In the genomic region with DNA sequence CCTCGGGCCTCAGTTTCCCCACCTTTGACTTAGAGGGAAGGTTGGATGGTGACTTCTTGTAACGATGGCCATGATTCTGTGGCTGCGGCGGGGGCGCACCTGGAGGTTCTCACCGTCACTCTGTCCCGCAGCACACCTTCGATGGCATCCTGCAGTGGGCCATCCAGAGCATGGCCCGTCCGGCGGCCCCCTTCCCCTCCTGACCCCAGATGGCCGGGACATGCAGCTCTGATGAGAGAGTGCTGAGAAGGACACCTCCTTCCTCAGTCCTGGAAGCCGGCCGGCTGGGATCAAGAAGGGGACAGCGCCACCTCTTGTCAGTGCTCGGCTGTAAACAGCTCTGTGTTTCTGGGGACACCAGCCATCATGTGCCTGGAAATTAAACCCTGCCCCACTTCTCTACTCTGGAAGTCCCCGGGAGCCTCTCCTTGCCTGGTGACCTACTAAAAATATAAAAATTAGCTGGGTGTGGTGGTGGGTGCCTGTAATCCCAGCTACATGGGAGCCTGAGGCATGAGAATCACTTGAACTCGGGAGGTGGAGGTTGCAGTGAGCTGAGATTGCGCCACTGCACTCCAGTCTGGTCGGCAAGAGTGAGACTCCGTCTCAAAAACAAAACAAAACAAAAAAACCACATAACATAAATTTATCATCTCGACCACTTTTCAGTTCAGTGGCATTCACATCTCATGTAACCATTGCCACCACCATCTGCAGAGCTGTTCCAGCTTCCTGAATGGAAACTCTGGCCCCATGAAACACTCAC, we compare ENCODE assay signal across 9 cellular contexts. TPM values are rescaled to one million over a fixed set of nuclear protein-coding genes. Genes with fewer than 3 reads are reported as not detected.
A peak's percentile ranks its signal among the peaks of the same experiment; 100 is the strongest.
DNase-seq lines count a peak whose midpoint lies in the region; ATAC-seq and TF ChIP-seq lines count a peak whose summit lies in the region.
"Had no signal": no experiment of that assay in that cellular context is flagged by ENCODE, and none has a peak within 500 bp of the region (broad histone marks: within the 10 kb centered on the region; RNA-seq: fewer than 3 reads in every experiment).

No MANE protein-coding gene starts in this region.

- TF ChIP-seq POLR2A in vagina (IDR thresholded peaks at IDR 0.05) = no peak

- no peaks in the 10 kb centered on the region for H3K9me3 ChIP-seq in cardiac muscle cell (ENCODE audit: low read depth)
- H3K9me3 ChIP-seq in psoas muscle = no peaks in the 10 kb centered on the region
- no peaks in the 10 kb centered on the region for H3K9me3 ChIP-seq in vagina

- H3K4me1 Mint-ChIP-seq in T-cell = peaks cover 46 to 56% (median 48%) of the 10 kb centered on the region in 3 donors
- peaks cover 46% of the 10 kb centered on the region for H3K4me1 Mint-ChIP-seq in activated naive CD8-positive, alpha-beta T cell treated with anti-CD3 and anti-CD28 coated beads, Interleukin-2, amount 50 U/mL, for 24 hours

- peaks cover 6% of the 10 kb centered on the region for H3K4me1 ChIP-seq in cardiac muscle cell (ENCODE audit: low read depth)
- peaks cover 32% of the 10 kb centered on the region for H3K4me1 ChIP-seq in psoas muscle
- peaks cover 64% of the 10 kb centered on the region for H3K4me1 ChIP-seq in vagina

- H3K4me3 Mint-ChIP-seq in T-cell = peak overlapping the region; percentile 31 to 81 (median 51)
- peak overlapping the region; percentile 21 for H3K4me3 Mint-ChIP-seq in activated naive CD8-positive, alpha-beta T cell treated with anti-CD3 and anti-CD28 coated beads, Interleukin-2, amount 50 U/mL, for 24 hours

- DNase-seq in NCI-H1417 treated with DMSO at 0.1 percent for 48 hours (lab: John Stamatoyannopoulos, UW) (peak; percentile 23), T-cell (peak; percentile 40 to 77 (median 63)), cardiac muscle cell (ENCODE audit: low read depth in 1 of 2, low spot score in 1 of 2) (peak; percentile 85 to 90), psoas muscle (peak; percentile 85 to 89), vagina (ENCODE audit: extremely low spot score in 2 of 2) (no peak)
- DNase-seq in activated naive CD8-positive, alpha-beta T cell treated with anti-CD3 and anti-CD28 coated beads, Interleukin-2, amount 50 U/mL, for 24 hours = peak; percentile 82

- H3K36me3 Mint-ChIP-seq in T-cell = no peaks in the 10 kb centered on the region
- H3K36me3 Mint-ChIP-seq in activated naive CD8-positive, alpha-beta T cell treated with anti-CD3 and anti-CD28 coated beads, Interleukin-2, amount 50 U/mL, for 24 hours (ENCODE audit: low read depth) = peaks cover 2% of the 10 kb centered on the region

- ATAC-seq in T-cell (replicated peaks in 1 of 4) (peak; percentile 24 to 59 (median 28)), psoas muscle (peak; percentile 62 to 80 (median 75)), HG03280 (IDR thresholded peaks at IDR 0.05; ENCODE audit: unreplicated experiment) (no peak)
- peak; percentile 55 for ATAC-seq in activated naive CD8-positive, alpha-beta T cell treated with anti-CD3 and anti-CD28 coated beads, Interleukin-2, amount 50 U/mL, for 24 hours

- intact Hi-C loops in psoas muscle (cut with DNase I) (no loop called here), vagina (cut with DNase I) (no loop called here)

- TF ChIP-seq CTCF in GM12874 (IDR thresholded peaks at IDR 0.05; ENCODE audit: insufficient read depth, low read depth, low read length) (peak; percentile 87), cardiac muscle cell (IDR thresholded peaks at IDR 0.05; ENCODE audit: low read depth, low read length) (peak; percentile 81), psoas muscle (IDR thresholded peaks at IDR 0.05) (peak; percentile 70), vagina (IDR thresholded peaks at IDR 0.05) (peak; percentile 53 to 88 (median 72))

- CTCF ChIA-PET in T-cell (lab: Charles Lee) = interaction anchor here (0.7 kb wide), 3 partner anchors 11 to 220 kb away, joined by 3 read pairs; no protein-coding TSS in a partner anchor

- H3K9me3 Mint-ChIP-seq in T-cell = no peaks in the 10 kb centered on the region
- no peaks in the 10 kb centered on the region for H3K9me3 Mint-ChIP-seq in activated naive CD8-positive, alpha-beta T cell treated with anti-CD3 and anti-CD28 coated beads, Interleukin-2, amount 50 U/mL, for 24 hours

- H3K27ac Mint-ChIP-seq in T-cell = peak overlapping the region; percentile 67 to 74
- peak overlapping the region; percentile 67 for H3K27ac Mint-ChIP-seq in activated naive CD8-positive, alpha-beta T cell treated with anti-CD3 and anti-CD28 coated beads, Interleukin-2, amount 50 U/mL, for 24 hours

- H3K27ac ChIP-seq in cardiac muscle cell (no peak overlapping the region), psoas muscle (no peak overlapping the region), vagina (peak overlapping the region; percentile 15)

- H3K36me3 ChIP-seq in cardiac muscle cell (no peaks in the 10 kb centered on the region), psoas muscle (ENCODE audit: insufficient read depth in 1 of 2, low read depth in 1 of 2) (no peaks in the 10 kb centered on the region), vagina (no peaks in the 10 kb centered on the region)

- H3K4me3 ChIP-seq in cardiac muscle cell (no peak overlapping the region), psoas muscle (no peak overlapping the region), vagina (no peak overlapping the region)

- POLR2A ChIA-PET in T-cell (lab: Charles Lee) = no interaction called here

- H3K27me3 ChIP-seq in cardiac muscle cell (no peaks in the 10 kb centered on the region), psoas muscle (ENCODE audit: insufficient read depth in 3 of 3, low read length in 2 of 3) (peaks cover 0 to 17% (median 7%) of the 10 kb centered on the region in 3 donors), vagina (no peaks in the 10 kb centered on the region)

- WGBS in psoas muscle, 3 donors = 22 to 30% (median 25%) methylated on average over 21 to 22 of the region's 22 CpGs

- no peaks in the 10 kb centered on the region for H3K27me3 Mint-ChIP-seq in T-cell
- H3K27me3 Mint-ChIP-seq in activated naive CD8-positive, alpha-beta T cell treated with anti-CD3 and anti-CD28 coated beads, Interleukin-2, amount 50 U/mL, for 24 hours = no peaks in the 10 kb centered on the region

RNA-seq across cellular contexts. Expression of a gene that starts 2.1 kb away (rescaled TPM):
- total RNA-seq in T-cell (100 to 1,000 TPM; 125 to 200 (median 162) TPM), cardiac muscle cell (197 and 213 TPM in 2 replicates), psoas muscle (10 to 100 TPM; 17.8 to 33.6 (median 27.7) TPM), vagina (79.1 TPM)
- polyA plus RNA-seq in cardiac muscle cell (204 and 281 TPM in 2 replicates), psoas muscle (10 to 100 TPM in 2 of 3 donors, 1 to 10 TPM in 1; 9.2 to 21.2 (median 13.7) TPM)

RNA-seq across cellular contexts. Expression of a gene that starts 12.0 kb away (rescaled TPM):
- total RNA-seq in T-cell (1 to 10 TPM in 1 of 5 donors, under 1 TPM in 3, not detected in 1; 0.10 to 1.2 (median 0.47) TPM), cardiac muscle cell (0.45 TPM in 1 of 2 replicates, not detected in the other), psoas muscle (under 1 TPM in 1 of 4 donors, not detected in 3; 0.19 TPM), vagina (0.25 TPM)
- polyA plus RNA-seq in cardiac muscle cell (not detected in 2 replicates), psoas muscle (under 1 TPM; 0.01 to 0.17 (median 0.04) TPM)
- total RNA-seq: subcutaneous adipose tissue had no signal

RNA-seq across cellular contexts. Expression of a gene that starts 36.0 kb away (rescaled TPM):
- total RNA-seq in T-cell = not detected
- total RNA-seq in cardiac muscle cell = not detected in 2 replicates
- polyA plus RNA-seq in cardiac muscle cell = not detected in 2 replicates
- not detected for total RNA-seq in psoas muscle
- polyA plus RNA-seq in psoas muscle = not detected
- total RNA-seq in vagina = not detected
- total RNA-seq: subcutaneous adipose tissue had no signal

RNA-seq across cellular contexts. Expression of a gene that starts 41.5 kb away (rescaled TPM):
- total RNA-seq in T-cell (10 to 100 TPM; 58.8 to 72.1 (median 60.8) TPM), cardiac muscle cell (40.9 and 46.7 TPM in 2 replicates), psoas muscle (10 to 100 TPM in 2 of 4 donors, 1 to 10 TPM in 2; 8.3 to 10.5 (median 9.7) TPM), vagina (24.3 TPM)
- polyA plus RNA-seq in cardiac muscle cell (34.0 and 37.1 TPM in 2 replicates), psoas muscle (10 to 100 TPM in 2 of 3 donors, 1 to 10 TPM in 1; 9.9 to 13.7 (median 10.1) TPM)

RNA-seq across cellular contexts. Expression of a gene that starts 55.7 kb away (rescaled TPM):
- 1 to 10 TPM; 1.2 to 8.6 (median 3.6) TPM for total RNA-seq in T-cell
- not detected in 2 replicates for total RNA-seq in cardiac muscle cell
- not detected in 2 replicates for polyA plus RNA-seq in cardiac muscle cell
- total RNA-seq in psoas muscle = 1 to 10 TPM in 1 of 4 donors, under 1 TPM in 3; 0.69 to 1.7 (median 0.84) TPM
- polyA plus RNA-seq in psoas muscle = under 1 TPM; 0.08 to 0.76 (median 0.31) TPM
- total RNA-seq in vagina = 2.2 TPM

Comparison
In these comparisons a context has a peak if more than half of its experiments do, and no peak if none do; other contexts are left out.
1. DNase-seq: peak in NCI-H1417 treated with DMSO at 0.1 percent for 48 hours (single experiment), T-cell (34 of 34), activated naive CD8-positive, alpha-beta T cell treated with anti-CD3 and anti-CD28 coated beads, Interleukin-2, amount 50 U/mL, for 24 hours (single experiment), cardiac muscle cell (2 of 2) and psoas muscle (2 of 2); none in vagina (0 of 2).
2. Peak in every context shown above with its lines, with median percentiles within 50 percentile points of each other: CTCF ChIP-seq.